ENCODE assay signal across 7 cellular contexts in the genomic region with DNA sequence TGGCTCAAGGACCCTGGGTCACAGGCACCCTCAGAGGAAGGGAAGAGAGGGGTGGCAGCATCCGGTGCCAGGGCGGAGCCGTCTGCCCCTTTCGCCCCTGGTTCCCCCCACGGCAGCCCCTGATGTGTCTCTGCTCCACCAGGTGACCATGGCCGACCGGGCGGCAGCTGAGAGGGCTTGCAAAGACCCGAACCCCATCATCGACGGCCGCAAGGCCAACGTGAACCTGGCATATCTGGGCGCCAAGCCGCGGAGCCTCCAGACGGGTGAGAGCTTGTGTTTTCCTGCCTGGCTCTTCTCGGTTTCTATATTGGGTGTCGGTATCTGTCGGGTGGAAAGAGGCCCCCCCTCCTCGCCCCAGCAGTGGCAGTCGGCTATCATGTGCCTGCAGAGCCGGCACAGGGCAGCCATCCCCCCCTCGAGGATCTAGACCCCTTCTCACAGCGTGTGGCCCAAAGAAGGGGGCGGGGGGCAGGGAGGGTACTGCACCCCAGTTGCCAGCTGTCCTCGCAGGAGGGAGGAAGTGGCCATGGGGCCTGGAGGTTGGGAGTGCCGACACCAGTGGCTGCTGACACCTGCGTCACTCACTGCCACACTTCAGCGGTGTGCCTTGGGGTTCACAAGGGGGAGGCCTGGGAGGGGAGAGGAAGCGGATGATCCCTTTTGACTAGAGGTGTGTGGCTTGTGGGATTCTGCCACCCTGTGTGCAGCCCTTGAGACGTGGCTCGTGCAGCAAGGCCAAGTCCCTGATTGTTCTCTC. TPM values are rescaled to one million over a fixed set of nuclear protein-coding genes. Genes with fewer than 3 reads are reported as not detected.
A peak's percentile ranks its signal among the peaks of the same experiment; 100 is the strongest.
DNase-seq lines count a peak whose midpoint lies in the region; ATAC-seq lines count a peak whose summit lies in the region.

No MANE protein-coding gene starts in this region.

- peak in 1 of 2 experiments; percentile 52 for DNase-seq in SJCRH30
- DNase-seq in activated naive CD8-positive, alpha-beta T cell treated with anti-CD3 and anti-CD28 coated beads for 36 hours: peak; percentile 78
- peak; percentile 81 for DNase-seq in stimulated activated CD4-positive, alpha-beta T cell treated with anti-CD3 and anti-CD28 coated beads, Interleukin-1b, Interleukin-23, amount 100 ng/mL, for 48 hours
- no peak for DNase-seq in KG1 (lab: John Stamatoyannopoulos, UW)
- DNase-seq in NCI-H2029 (lab: John Stamatoyannopoulos, UW): no peak

- H3K9me3 Mint-ChIP-seq in activated naive CD8-positive, alpha-beta T cell treated with anti-CD3 and anti-CD28 coated beads for 36 hours: no peaks in the 10 kb centered on the region

- H3K4me1 Mint-ChIP-seq in activated naive CD8-positive, alpha-beta T cell treated with anti-CD3 and anti-CD28 coated beads for 36 hours: peaks cover 54% of the 10 kb centered on the region

- H3K4me3 Mint-ChIP-seq in activated naive CD8-positive, alpha-beta T cell treated with anti-CD3 and anti-CD28 coated beads for 36 hours: peak overlapping the region; percentile 98

- ATAC-seq in GM21576 (IDR thresholded peaks at IDR 0.05; ENCODE audit: unreplicated experiment): peak; percentile 26

- H3K36me3 ChIP-seq in SJCRH30: peaks cover 45% of the 10 kb centered on the region
- H3K36me3 ChIP-seq in iPS-15b (ENCODE audit: control insufficient read depth, insufficient read depth, low read length): peaks cover 39% of the 10 kb centered on the region

- H3K9ac ChIP-seq in iPS-15b (ENCODE audit: low read depth, low read length): peak overlapping the region; percentile 54

- H3K4me3 ChIP-seq in SJCRH30 (peak overlapping the region; percentile 97), iPS-15b (ENCODE audit: low read depth, low read length) (peak overlapping the region; percentile 71)

- H3K27me3 ChIP-seq in SJCRH30 (no peaks in the 10 kb centered on the region), iPS-15b (ENCODE audit: control insufficient read depth, insufficient read depth, low read length) (no peaks in the 10 kb centered on the region)

- H3K4me1 ChIP-seq in SJCRH30: peaks cover 49% of the 10 kb centered on the region
- H3K4me1 ChIP-seq in iPS-15b (ENCODE audit: control insufficient read depth, insufficient read depth, low read length): peaks cover 2% of the 10 kb centered on the region

- H3K27ac ChIP-seq in SJCRH30: peak overlapping the region; percentile 9; the same call in 1 of the 2 replicates

- H3K36me3 Mint-ChIP-seq in activated naive CD8-positive, alpha-beta T cell treated with anti-CD3 and anti-CD28 coated beads for 36 hours: peaks cover 53% of the 10 kb centered on the region

- H3K27ac Mint-ChIP-seq in activated naive CD8-positive, alpha-beta T cell treated with anti-CD3 and anti-CD28 coated beads for 36 hours: peak overlapping the region; percentile 96

- no peaks in the 10 kb centered on the region for H3K9me3 ChIP-seq in SJCRH30 (replicated peaks)
- H3K9me3 ChIP-seq in iPS-15b (ENCODE audit: control insufficient read depth, insufficient read depth, low read length): no peaks in the 10 kb centered on the region

- no peaks in the 10 kb centered on the region for H3K27me3 Mint-ChIP-seq in activated naive CD8-positive, alpha-beta T cell treated with anti-CD3 and anti-CD28 coated beads for 36 hours

RNA-seq across cellular contexts. Expression of a gene that starts 1.5 kb away (rescaled TPM):
- 181 and 190 TPM in 2 replicates for total RNA-seq in SJCRH30 (2014; rRNA removed; shearing (Covaris generic))
- 100 to 1,000 TPM; 142 to 144 TPM for total RNA-seq in activated naive CD8-positive, alpha-beta T cell treated with anti-CD3 and anti-CD28 coated beads for 36 hours

RNA-seq across cellular contexts. Expression of a gene that starts 41.6 kb away (rescaled TPM):
- total RNA-seq in SJCRH30 (2014; rRNA removed; shearing (Covaris generic)): 112 and 119 TPM in 2 replicates
- 10 to 100 TPM; 59.0 to 60.0 TPM for total RNA-seq in activated naive CD8-positive, alpha-beta T cell treated with anti-CD3 and anti-CD28 coated beads for 36 hours

Comparison
In these comparisons a context has a peak if more than half of its experiments do, and no peak if none do; other contexts are left out.
1. DNase-seq: peak in activated naive CD8-positive, alpha-beta T cell treated with anti-CD3 and anti-CD28 coated beads for 36 hours (single experiment) and stimulated activated CD4-positive, alpha-beta T cell treated with anti-CD3 and anti-CD28 coated beads, Interleukin-1b, Interleukin-23, amount 100 ng/mL, for 48 hours (single experiment); none in KG1 (single experiment) and NCI-H2029 (single experiment).